Comparison of ENCODE assay signal across 23 cellular contexts in the genomic region with DNA sequence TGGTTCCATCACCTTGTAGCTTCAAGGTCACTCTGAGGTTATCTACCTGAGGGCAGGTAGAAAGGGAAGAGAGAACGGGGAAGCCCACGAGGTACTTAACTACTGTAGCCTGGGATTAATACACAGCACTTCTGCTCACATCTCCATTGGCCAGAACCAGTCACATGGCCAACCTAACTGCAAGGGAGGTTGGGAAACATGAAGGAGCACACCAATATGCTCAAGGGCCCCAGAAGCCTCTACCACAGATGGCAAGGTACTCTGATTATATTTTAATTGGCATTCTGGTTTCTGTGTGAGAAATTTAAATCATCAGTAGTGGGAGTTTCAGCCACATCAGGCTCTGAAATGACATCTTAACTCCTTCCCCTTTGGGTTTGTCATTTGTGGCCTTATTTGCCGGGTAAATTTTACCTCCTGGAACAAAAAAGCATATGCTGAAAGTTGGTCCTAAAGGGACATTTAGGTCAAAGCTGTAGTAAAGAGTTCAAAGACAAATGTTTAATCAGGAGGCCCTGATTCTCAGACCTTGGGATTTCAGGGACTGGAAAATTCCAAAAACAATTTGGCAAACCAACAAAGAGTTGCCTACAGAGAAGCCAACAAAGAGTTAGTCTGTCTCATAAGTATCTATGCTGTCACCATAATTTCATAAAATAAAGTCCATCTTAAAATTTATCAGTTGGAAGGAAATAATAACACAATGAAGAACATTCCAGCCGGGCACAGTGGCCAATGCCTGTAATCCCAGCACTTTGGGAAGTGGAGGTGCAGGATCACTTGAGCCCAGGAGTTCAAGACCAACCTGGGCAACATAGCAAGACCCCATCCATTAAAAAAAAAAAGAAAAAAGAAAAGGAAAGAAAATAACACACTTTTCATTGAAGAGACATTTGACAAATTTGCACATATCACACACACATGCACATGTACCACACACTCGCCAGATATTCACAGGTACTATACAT.
"Had no signal": no experiment of that assay in that cellular context is flagged by ENCODE, and none has a peak within 500 bp of the region (broad histone marks: within the 10 kb centered on the region; RNA-seq: fewer than 3 reads in every experiment).

No MANE protein-coding gene starts in this region.

- ATAC-seq: left colon; left lung; lower lobe of right lung; naive thymus-derived CD8-positive, alpha-beta T cell; pancreas; right cardiac atrium; stimulated activated memory B cell treated with anti-CD40 and anti-IgM and Interleukin-4, amounts not matched to agents 10 μg/mL and 1 μg/mL and 100 μg/mL, for 72 hours had no signal

- H3K27ac ChIP-seq: left lung, lower lobe of right lung, pancreas, prostate gland, sigmoid colon, spleen, tibial nerve, uterus had no signal

- H3K4me3 ChIP-seq: left lung, lower lobe of right lung, pancreas, prostate gland, sigmoid colon, spleen, tibial nerve, uterus had no signal

- DNase-seq: hippocampal formation; kidney; left colon; left lung; lower lobe of right lung; mammary epithelial cell; mesenchymal stem cell; naive thymus-derived CD8-positive, alpha-beta T cell; nucleus accumbens; pancreas; posterior cingulate gyrus; retina; right cardiac atrium; sigmoid colon; small intestine; spleen; stimulated activated CD4-positive, alpha-beta T cell treated with anti-CD3 and anti-CD28 coated beads, Interleukin-4, amount 100 ng/mL, for 24 hours; stimulated activated naive CD4-positive, alpha-beta T cell treated with Interleukin-2 at 50 U/mL for 16 hours; uterus had no signal

- H3K9me3 ChIP-seq: left lung, lower lobe of right lung, pancreas, prostate gland, sigmoid colon, spleen, tibial nerve, uterus had no signal

- H3K36me3 ChIP-seq: left lung, lower lobe of right lung, pancreas, prostate gland, sigmoid colon, spleen, tibial nerve, uterus had no signal

- FAIRE-seq: islet of Langerhans, kidney, pancreas, small intestine had no signal

- H3K27me3 ChIP-seq: left lung, pancreas, sigmoid colon, spleen, tibial nerve, uterus had no signal

- H3K4me1 ChIP-seq: left lung, lower lobe of right lung, pancreas, prostate gland, sigmoid colon, tibial nerve, uterus had no signal
